Comparison of ENCODE assay signal across 9 cellular contexts in the genomic region with DNA sequence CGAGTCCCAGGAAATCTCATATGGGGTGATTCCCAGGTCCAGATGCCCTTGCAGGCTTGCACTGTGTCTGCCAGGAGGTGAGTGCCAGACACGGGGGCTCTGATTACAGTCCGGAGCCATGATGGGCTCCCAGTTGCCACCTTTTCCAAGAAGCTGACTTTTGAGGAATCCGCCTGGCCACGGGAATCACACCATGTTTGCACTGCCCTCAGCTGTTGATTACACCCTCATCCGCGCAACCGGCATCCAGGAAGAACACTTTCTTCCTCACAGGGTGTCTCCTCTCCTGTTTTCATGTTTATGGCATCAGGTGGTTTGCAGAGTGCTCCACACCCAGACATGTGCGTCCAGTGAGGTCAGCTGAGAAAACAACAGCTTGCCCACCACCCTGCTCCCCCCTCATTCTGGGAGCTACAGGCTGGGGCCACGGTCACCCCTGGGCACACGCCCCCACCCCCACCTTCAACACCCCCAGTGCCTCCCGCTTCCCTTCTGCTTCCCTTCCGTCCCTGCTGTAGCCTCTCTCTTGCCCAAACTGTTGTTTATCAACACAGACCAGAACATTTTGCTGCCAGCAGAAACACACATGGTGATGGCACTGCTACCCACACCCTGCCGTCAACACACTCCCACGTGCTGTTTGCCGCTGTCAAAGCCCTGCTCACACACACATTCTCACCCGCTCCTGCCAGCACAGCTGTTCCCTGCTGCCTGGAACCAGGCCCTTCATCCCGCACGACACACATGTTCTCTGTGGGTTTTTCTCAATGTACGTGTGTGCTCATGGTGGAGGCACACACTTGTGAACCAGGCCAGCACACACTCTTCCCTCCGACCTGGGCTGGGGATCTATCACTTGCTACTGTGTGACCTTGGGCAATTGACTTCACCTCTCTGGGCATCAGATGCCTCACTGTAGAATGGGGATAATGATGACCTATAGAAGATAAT. TPM values are rescaled to one million over a fixed set of nuclear protein-coding genes. Genes with fewer than 3 reads are reported as not detected.
DNase-seq lines count a peak whose midpoint lies in the region; ATAC-seq and TF ChIP-seq lines count a peak whose summit lies in the region.
"Had no signal": no experiment of that assay in that cellular context is flagged by ENCODE, and none has a peak within 500 bp of the region (broad histone marks: within the 10 kb centered on the region; RNA-seq: fewer than 3 reads in every experiment).

No MANE protein-coding gene starts in this region.

- no peak overlapping the region for H3K4me3 Mint-ChIP-seq in activated B cell treated with CpG ODN at 0.5 μM for 24 hours
- H3K4me3 Mint-ChIP-seq in progenitor cell of endocrine pancreas (ENCODE audit: low read depth): no peak overlapping the region

- peak overlapping the region; percentile 72 for H2AFZ ChIP-seq in GM23248

- peaks cover 54% of the 10 kb centered on the region for H3K4me1 Mint-ChIP-seq in activated B cell treated with CpG ODN at 0.5 μM for 24 hours
- peaks cover 8% of the 10 kb centered on the region for H3K4me1 Mint-ChIP-seq in progenitor cell of endocrine pancreas (ENCODE audit: low read depth)

- TF ChIP-seq CTCF in activated B cell treated with CpG ODN at 0.5 μM for 24 hours (IDR thresholded peaks at IDR 0.05) (no peak), progenitor cell of endocrine pancreas (IDR thresholded peaks at IDR 0.05; ENCODE audit: unreplicated experiment) (no peak)

- H3K9ac ChIP-seq in GM23248: 0 out of 2 replicates have a peak overlapping the region, but pooled peaks have one; percentile 12

- H3K36me3 ChIP-seq in GM23248 (ENCODE audit: low read depth): no peaks in the 10 kb centered on the region

- H3K79me2 ChIP-seq in GM23248 (ENCODE audit: insufficient read depth): no peaks in the 10 kb centered on the region

- no peak overlapping the region for H3K4me2 ChIP-seq in GM23248 (ENCODE audit: unreplicated experiment)

- H3K9me3 Mint-ChIP-seq in activated B cell treated with CpG ODN at 0.5 μM for 24 hours (no peaks in the 10 kb centered on the region), progenitor cell of endocrine pancreas (ENCODE audit: low read depth) (no peaks in the 10 kb centered on the region)

- POLR2A ChIA-PET in activated B cell treated with CpG ODN at 0.5 μM for 24 hours (lab: Charles Lee): interaction anchor here (0.9 to 35.9 kb wide), 9 partner anchors 10 to 94 kb away, joined by 4 to 1996 read pairs (median 7); a partner anchor contains a TSS

- H4K20me1 ChIP-seq in GM23248 (ENCODE audit: insufficient read depth): no peaks in the 10 kb centered on the region

- CTCF ChIA-PET in activated B cell treated with CpG ODN at 0.5 μM for 24 hours (lab: Charles Lee): interaction anchor here (1.3 kb wide), 1 partner anchor 35 kb away, joined by 3 read pairs; no protein-coding TSS in a partner anchor

- WGBS in GM23248 (ENCODE audit: low coverage in 1 of 2, low lambda C conversion rate in 2 of 2, missing lambda C conversion rate in 2 of 2), 2 experiments: 33 to 34% methylated on average over 20 to 21 of the region's 21 CpGs

- no peaks in the 10 kb centered on the region for H3K9me3 ChIP-seq in GM23248 (ENCODE audit: low read depth)

- in situ Hi-C loops in GM23248 (cut with MboI): no loop called here

- ATAC-seq in activated B cell treated with CpG ODN at 0.5 μM for 24 hours (ENCODE audit: low read depth) (no peak), sciatic nerve (peak; percentile 77), GM19328 (IDR thresholded peaks at IDR 0.05; ENCODE audit: unreplicated experiment) (no peak), HG02981 (IDR thresholded peaks at IDR 0.05; ENCODE audit: unreplicated experiment) (no peak), GM21717 (IDR thresholded peaks at IDR 0.05; ENCODE audit: unreplicated experiment) (no peak)

- peaks cover 3% of the 10 kb centered on the region; the same call in 1 of the 2 replicates for H3F3A ChIP-seq in GM23248 (ENCODE audit: insufficient read depth)

- H3K4me3 ChIP-seq in GM23248: no peak overlapping the region

- H3K27me3 Mint-ChIP-seq in activated B cell treated with CpG ODN at 0.5 μM for 24 hours (no peaks in the 10 kb centered on the region), progenitor cell of endocrine pancreas (peaks cover 9% of the 10 kb centered on the region)

- H3K4me1 ChIP-seq in GM23248 (ENCODE audit: insufficient read depth): peaks cover 22% of the 10 kb centered on the region

- no peak overlapping the region for H3K27ac ChIP-seq in GM23248

- no peaks in the 10 kb centered on the region for H3K9me2 ChIP-seq in GM23248 (ENCODE audit: insufficient read depth)

- no peaks in the 10 kb centered on the region for H3K27me3 ChIP-seq in GM23248 (replicated peaks; ENCODE audit: insufficient read depth)

- DNase-seq in GM23248: peak; percentile 71
- no peak for DNase-seq in activated B cell treated with CpG ODN at 0.5 μM for 24 hours
- DNase-seq in head of caudate nucleus: peak; percentile 53 to 89 (median 76)
- no peak for DNase-seq in sciatic nerve (ENCODE audit: low spot score)
- no peak for DNase-seq in progenitor cell of endocrine pancreas (ENCODE audit: low spot score, unreplicated experiment)
- DNase-seq: NCI-H2107 had no signal

- intact Hi-C loops in activated B cell treated with CpG ODN at 0.5 μM for 24 hours (cut with micrococcal nuclease): no loop called here
- intact Hi-C loops in head of caudate nucleus (cut with DNase I): no loop called here
- intact Hi-C loops in sciatic nerve (cut with DNase I): no loop called here

- peak overlapping the region; percentile 47 for H3K27ac Mint-ChIP-seq in activated B cell treated with CpG ODN at 0.5 μM for 24 hours
- H3K27ac Mint-ChIP-seq in progenitor cell of endocrine pancreas: no peak overlapping the region

- no peaks in the 10 kb centered on the region for H3K36me3 Mint-ChIP-seq in activated B cell treated with CpG ODN at 0.5 μM for 24 hours (ENCODE audit: low read depth)
- no peaks in the 10 kb centered on the region for H3K36me3 Mint-ChIP-seq in progenitor cell of endocrine pancreas (ENCODE audit: insufficient read depth)

RNA-seq across cellular contexts. Expression of a gene that starts 35.8 kb away (rescaled TPM):
- total RNA-seq in GM23248 (2014; rRNA removed; shearing (Covaris generic)): 188 and 199 TPM in 2 replicates
- polyA plus RNA-seq in GM23248 (2016; fragmentation: Nextera tagmentation; extraction: Ambion mirVana): 144 and 155 TPM in 2 replicates
- total RNA-seq in activated B cell treated with CpG ODN at 0.5 μM for 24 hours (175 and 180 TPM in 2 replicates), sciatic nerve (232 TPM), progenitor cell of endocrine pancreas (36.9 and 49.7 TPM in 2 replicates)

RNA-seq across cellular contexts. Expression of a gene that starts 45.2 kb away (rescaled TPM):
- total RNA-seq in GM23248 (2014; rRNA removed; shearing (Covaris generic)): 28.4 and 32.9 TPM in 2 replicates
- polyA plus RNA-seq in GM23248 (2016; fragmentation: Nextera tagmentation; extraction: Ambion mirVana): 32.0 and 33.5 TPM in 2 replicates
- total RNA-seq in activated B cell treated with CpG ODN at 0.5 μM for 24 hours: 39.0 and 39.9 TPM in 2 replicates
- total RNA-seq in sciatic nerve: 50.0 TPM
- total RNA-seq in progenitor cell of endocrine pancreas: 33.2 and 34.7 TPM in 2 replicates

Comparison
In these comparisons a context has a peak if more than half of its experiments do, and no peak if none do; other contexts are left out.
1. DNase-seq: peak in GM23248 (single experiment) and head of caudate nucleus (42 of 42); none in activated B cell treated with CpG ODN at 0.5 μM for 24 hours (single experiment), sciatic nerve (single experiment) and progenitor cell of endocrine pancreas (single experiment).